7 cellular contexts compared by ENCODE assay signal in the genomic region with DNA sequence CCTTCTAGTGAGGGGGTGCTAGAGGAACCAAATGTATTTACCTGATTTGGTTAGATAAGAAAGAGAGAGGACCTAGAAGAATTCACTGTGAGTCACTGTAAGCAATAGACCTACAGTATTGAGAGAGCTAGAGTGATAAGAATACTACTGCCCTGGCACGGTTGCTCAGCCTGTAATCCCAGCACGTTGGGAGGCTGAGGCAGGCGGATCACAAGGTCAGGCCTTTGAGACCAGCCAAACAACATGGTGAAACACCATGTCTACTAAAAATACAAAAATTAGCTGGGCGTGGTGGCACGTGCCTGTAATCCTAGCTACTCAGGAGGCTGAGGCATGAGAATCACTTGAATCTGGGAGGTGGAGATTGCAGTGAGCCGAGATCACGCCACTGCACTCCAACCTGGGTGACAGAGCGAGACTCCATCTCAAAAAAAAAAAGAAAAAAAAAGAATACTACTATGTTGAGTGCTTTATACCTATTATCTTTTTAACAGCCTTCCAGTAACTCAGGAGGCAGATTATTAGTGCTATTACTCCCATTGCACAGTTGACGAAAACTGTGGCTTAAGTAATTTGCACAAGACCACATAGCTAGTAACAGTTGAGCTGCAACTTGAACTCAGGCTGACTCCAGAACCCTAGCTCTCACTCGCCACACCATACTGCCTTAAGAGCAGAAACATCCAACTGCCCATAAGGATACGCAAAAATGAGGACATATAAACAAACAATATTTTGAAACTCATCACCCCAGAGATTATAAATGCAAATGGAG.
DNase-seq lines count a peak whose midpoint lies in the region; ATAC-seq and TF ChIP-seq lines count a peak whose summit lies in the region.
"Not testable (repeated sequence)": the region's sequence is repeated elsewhere in the genome, so short reads cannot be mapped to it uniquely, and the experiment has no call there.

No MANE protein-coding gene starts in this region.

- H3K27ac Mint-ChIP-seq in Calu3 (ENCODE audit: unreplicated experiment) (peak overlapping the region; percentile 8), memory B cell (peak overlapping the region; percentile 67)
- not testable (repeated sequence) for H3K27ac Mint-ChIP-seq in GM23338
- peak overlapping the region; percentile 59 for H3K27ac Mint-ChIP-seq in activated T-cell treated with anti-CD3 and anti-CD28 coated beads, Interleukin-2, amount 50 U/mL, for 72 hours

- not testable (repeated sequence) for H3K9me3 ChIP-seq in OCI-LY3 (ENCODE audit: insufficient read depth, low read length)

- H3K36me3 ChIP-seq in GM23338 (ENCODE audit: insufficient read depth); OCI-LY3 (replicated peaks; ENCODE audit: low read depth, low read length): not testable (repeated sequence)

- TF ChIP-seq CTCF in Calu3 (IDR thresholded peaks at IDR 0.05; ENCODE audit: unreplicated experiment); GM23338 (conservative IDR thresholded peaks at IDR 0.05; ENCODE audit: low read depth in 2 of 2); OCI-LY3 (IDR thresholded peaks at IDR 0.05; ENCODE audit: low read depth, low read length): not testable (repeated sequence)

- BruUV-seq in Calu3 (replicated peaks; lab: Mats Ljungman, UMichigan): not testable (repeated sequence)

- H3K9me2 ChIP-seq in GM23338 (ENCODE audit: insufficient read depth): not testable (repeated sequence)

- H2AFZ ChIP-seq in GM23338: peak overlapping the region; percentile 45; the same call in 1 of the 2 replicates
- H2AFZ ChIP-seq in OCI-LY3 (ENCODE audit: low read depth, low read length): peak overlapping the region; percentile 23

- H3K4me3 Mint-ChIP-seq in Calu3 (ENCODE audit: low read depth, unreplicated experiment); GM23338; activated T-cell treated with anti-CD3 and anti-CD28 coated beads, Interleukin-2, amount 50 U/mL, for 72 hours: not testable (repeated sequence)
- H3K4me3 Mint-ChIP-seq in memory B cell: peak overlapping the region; percentile 30

- H3K27me3 Mint-ChIP-seq in Calu3 (ENCODE audit: unreplicated experiment); GM23338 (ENCODE audit: insufficient read depth, low read depth, poor library complexity); activated T-cell treated with anti-CD3 and anti-CD28 coated beads, Interleukin-2, amount 50 U/mL, for 72 hours (ENCODE audit: low read depth); memory B cell: not testable (repeated sequence)

- H3K9ac ChIP-seq in OCI-LY3 (ENCODE audit: low read length): not testable (repeated sequence)

- not testable (repeated sequence) for H3K9me3 Mint-ChIP-seq in Calu3 (ENCODE audit: low read depth, unreplicated experiment); GM23338; activated T-cell treated with anti-CD3 and anti-CD28 coated beads, Interleukin-2, amount 50 U/mL, for 72 hours; memory B cell

- not testable (repeated sequence) for DNase-seq in Calu3; GM23338 (ENCODE audit: low spot score); activated T-cell treated with anti-CD3 and anti-CD28 coated beads, Interleukin-2, amount 50 U/mL, for 72 hours; memory B cell (ENCODE audit: low spot score in 2 of 2)
- DNase-seq in cerebellar cortex (ENCODE audit: low spot score): peak; percentile 74

- peaks cover 26% of the 10 kb centered on the region for H3K4me1 Mint-ChIP-seq in Calu3 (ENCODE audit: low read depth, unreplicated experiment)
- H3K4me1 Mint-ChIP-seq in GM23338: not testable (repeated sequence)
- H3K4me1 Mint-ChIP-seq in activated T-cell treated with anti-CD3 and anti-CD28 coated beads, Interleukin-2, amount 50 U/mL, for 72 hours (ENCODE audit: low read depth): peaks cover 38% of the 10 kb centered on the region
- peaks cover 19% of the 10 kb centered on the region for H3K4me1 Mint-ChIP-seq in memory B cell

- not testable (repeated sequence) for H3K4me1 ChIP-seq in GM23338 (ENCODE audit: insufficient read depth)
- H3K4me1 ChIP-seq in OCI-LY3 (ENCODE audit: low read length): peaks cover 16% of the 10 kb centered on the region

- H3K27me3 ChIP-seq in GM23338 (ENCODE audit: insufficient read depth); OCI-LY3 (ENCODE audit: low read depth, low read length): not testable (repeated sequence)

- H3K27ac ChIP-seq in GM23338 (ENCODE audit: low read depth); OCI-LY3 (ENCODE audit: low read length): not testable (repeated sequence)

- H3K79me2 ChIP-seq in GM23338 (replicated peaks; ENCODE audit: insufficient read depth); OCI-LY3 (ENCODE audit: low read length): not testable (repeated sequence)

- ATAC-seq in GM23338: not testable (repeated sequence)
- ATAC-seq in HG03095 (IDR thresholded peaks at IDR 0.05; ENCODE audit: unreplicated experiment) (peak; percentile 54), memory B cell (ENCODE audit: low read depth) (peak; percentile 44)
- peak; percentile 46 to 60 for ATAC-seq in activated T-cell treated with anti-CD3 and anti-CD28 coated beads, Interleukin-2, amount 50 U/mL, for 72 hours (replicated peaks in 1 of 2)

- CTCF ChIA-PET in Calu3 (lab: Charles Lee): not testable (repeated sequence)

- not testable (repeated sequence) for H3K4me2 ChIP-seq in GM23338
- peak overlapping the region; percentile 40 for H3K4me2 ChIP-seq in OCI-LY3 (ENCODE audit: low read length)

- intact Hi-C loops in Calu3 (cut with micrococcal nuclease; ENCODE audit: unreplicated experiment): loop anchor here (10.0 kb wide), 1 partner anchor 212 kb away; no protein-coding TSS in a partner anchor

- not testable (repeated sequence) for H3F3A ChIP-seq in GM23338 (replicated peaks; ENCODE audit: low read depth)

- not testable (repeated sequence) for H4K20me1 ChIP-seq in GM23338 (replicated peaks; ENCODE audit: insufficient read depth); OCI-LY3 (ENCODE audit: insufficient read depth, low read length)

- H3K4me3 ChIP-seq in GM23338; OCI-LY3 (ENCODE audit: low read length): not testable (repeated sequence)

- H3K36me3 Mint-ChIP-seq in Calu3 (ENCODE audit: insufficient read depth, unreplicated experiment); GM23338 (ENCODE audit: low read depth); activated T-cell treated with anti-CD3 and anti-CD28 coated beads, Interleukin-2, amount 50 U/mL, for 72 hours (ENCODE audit: insufficient read depth in 2 of 2): not testable (repeated sequence)
- peaks cover 13% of the 10 kb centered on the region for H3K36me3 Mint-ChIP-seq in memory B cell
